19 cellular contexts compared by ENCODE assay signal in the genomic region with DNA sequence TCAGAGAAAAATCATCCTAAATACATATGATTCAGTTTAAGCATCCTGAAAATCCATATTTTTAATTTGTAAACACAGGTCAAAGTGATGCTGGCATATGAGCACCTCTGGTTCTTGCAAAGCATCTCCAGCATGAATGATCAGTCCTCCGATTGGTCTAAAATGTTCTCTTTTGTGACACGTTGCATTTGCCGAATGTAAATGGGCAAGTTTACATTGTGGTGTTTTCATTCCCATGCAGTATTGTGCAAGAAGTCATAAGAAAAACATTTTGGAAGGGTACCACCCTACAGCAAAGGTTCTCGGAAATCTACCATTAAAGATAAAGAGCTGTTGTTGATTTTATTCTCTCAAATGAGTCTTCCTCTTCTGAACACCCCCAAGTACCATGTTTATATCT.
"Had no signal": no experiment of that assay in that cellular context is flagged by ENCODE, and none has a peak within 500 bp of the region (broad histone marks: within the 10 kb centered on the region; RNA-seq: fewer than 3 reads in every experiment).

No MANE protein-coding gene starts in this region.

- DNase-seq: activated CD4-positive, alpha-beta T cell treated with anti-CD3 and anti-CD28 coated beads, Interleukin-2, amount 50 U/mL, for 4 hours; activated effector memory CD4-positive, alpha-beta T cell treated with anti-CD3 and anti-CD28 coated beads, Interleukin-2, amount 50 U/mL, for 16 hours; activated naive CD4-positive, alpha-beta T cell treated with anti-CD3 and anti-CD28 coated beads, Interleukin-2, amount 50 U/mL, for 16 hours; activated T-cell treated with anti-CD3 and anti-CD28 coated beads, Interleukin-2, amount 50 U/mL, for 72 hours; hippocampal formation; left colon; lower lobe of right lung; natural killer cell; stimulated activated CD4-positive, alpha-beta T cell treated with anti-CD3 and anti-CD28 coated beads, Interleukin-4, amount 100 ng/mL, for 1 hour; stimulated activated naive CD8-positive, alpha-beta T cell treated with anti-CD3 and anti-CD28 coated beads, Interleukin-15, amount 100 ng/mL, for 72 hours; transverse colon had no signal

- H3K4me3 ChIP-seq: ascending aorta, cardiac muscle cell, lower lobe of right lung, prostate gland, right atrium auricular region, skin epidermis, suprapubic skin, transverse colon, vagina had no signal

- H3K4me1 ChIP-seq: foreskin keratinocyte, lower lobe of right lung, prostate gland, right atrium auricular region, suprapubic skin, transverse colon, vagina had no signal

- H3K27ac ChIP-seq: ascending aorta, cardiac muscle cell, foreskin keratinocyte, lower lobe of right lung, prostate gland, right atrium auricular region, skin epidermis, suprapubic skin, transverse colon, vagina had no signal

- H3K27me3 ChIP-seq: ascending aorta, cardiac muscle cell, foreskin keratinocyte, right atrium auricular region, suprapubic skin, transverse colon, vagina had no signal

- H3K36me3 ChIP-seq: ascending aorta, cardiac muscle cell, lower lobe of right lung, prostate gland, right atrium auricular region, suprapubic skin, transverse colon, vagina had no signal

- H3K9me3 ChIP-seq: ascending aorta, lower lobe of right lung, prostate gland, right atrium auricular region, suprapubic skin, transverse colon, vagina had no signal
